In the genomic region with DNA sequence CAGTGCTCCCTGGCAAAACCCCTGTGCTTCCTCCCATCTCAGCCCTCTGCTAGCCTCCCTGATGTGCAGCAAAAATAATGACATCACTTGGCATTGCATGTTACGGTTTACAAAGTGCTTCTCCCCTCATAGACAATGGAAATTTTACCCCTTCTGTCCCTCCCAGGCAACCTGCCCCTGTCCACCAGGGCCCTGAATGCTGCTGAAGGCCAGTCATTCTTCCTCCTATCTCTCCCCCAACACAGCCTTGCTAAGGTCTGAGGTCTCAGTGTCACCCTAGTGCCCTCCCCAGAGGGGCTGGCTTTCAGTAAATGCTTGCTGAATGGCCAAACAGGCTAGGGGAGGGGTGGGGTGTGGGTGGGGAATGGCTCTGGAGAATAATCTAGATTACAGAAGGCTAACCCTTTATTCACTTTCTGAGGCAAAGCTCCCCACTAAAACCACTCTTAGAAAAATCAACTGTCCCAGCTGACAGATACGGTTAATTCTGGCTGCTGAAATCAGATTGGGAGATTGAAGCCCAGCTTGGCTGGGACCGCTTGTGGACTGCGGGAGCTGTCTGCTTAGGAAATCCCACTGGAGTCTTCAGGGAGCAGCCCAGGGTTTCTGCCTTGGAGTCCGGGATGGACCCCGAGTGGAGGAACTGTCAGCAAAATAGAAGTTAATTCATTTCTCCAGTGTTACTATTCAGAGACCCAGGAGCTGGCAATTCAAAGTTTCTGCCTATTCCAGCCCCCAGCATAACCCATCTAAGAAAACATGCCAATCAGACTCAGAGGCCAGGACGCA, we compare ENCODE assay signal across 1 cellular context.
TF ChIP-seq lines count a peak whose summit lies in the region.

No MANE protein-coding gene starts in this region.

TF ChIP-seq in SK-N-SH, 30 proteins besides CTCF, POLR2A, EP300 and RAD21 (continued from another document):
- TF ChIP-seq FOXJ3 (CRISPR knock-in tag; IDR thresholded peaks at IDR 0.05) (no peak), TEAD4 (IDR thresholded peaks at IDR 0.05; ENCODE audit: borderline replicate concordance, insufficient read depth) (no peak), TAF1 (IDR thresholded peaks at IDR 0.05; ENCODE audit: borderline replicate concordance, low read depth, low read length) (no peak)
